Comparison of ENCODE assay signal across 23 cellular contexts in the genomic region with DNA sequence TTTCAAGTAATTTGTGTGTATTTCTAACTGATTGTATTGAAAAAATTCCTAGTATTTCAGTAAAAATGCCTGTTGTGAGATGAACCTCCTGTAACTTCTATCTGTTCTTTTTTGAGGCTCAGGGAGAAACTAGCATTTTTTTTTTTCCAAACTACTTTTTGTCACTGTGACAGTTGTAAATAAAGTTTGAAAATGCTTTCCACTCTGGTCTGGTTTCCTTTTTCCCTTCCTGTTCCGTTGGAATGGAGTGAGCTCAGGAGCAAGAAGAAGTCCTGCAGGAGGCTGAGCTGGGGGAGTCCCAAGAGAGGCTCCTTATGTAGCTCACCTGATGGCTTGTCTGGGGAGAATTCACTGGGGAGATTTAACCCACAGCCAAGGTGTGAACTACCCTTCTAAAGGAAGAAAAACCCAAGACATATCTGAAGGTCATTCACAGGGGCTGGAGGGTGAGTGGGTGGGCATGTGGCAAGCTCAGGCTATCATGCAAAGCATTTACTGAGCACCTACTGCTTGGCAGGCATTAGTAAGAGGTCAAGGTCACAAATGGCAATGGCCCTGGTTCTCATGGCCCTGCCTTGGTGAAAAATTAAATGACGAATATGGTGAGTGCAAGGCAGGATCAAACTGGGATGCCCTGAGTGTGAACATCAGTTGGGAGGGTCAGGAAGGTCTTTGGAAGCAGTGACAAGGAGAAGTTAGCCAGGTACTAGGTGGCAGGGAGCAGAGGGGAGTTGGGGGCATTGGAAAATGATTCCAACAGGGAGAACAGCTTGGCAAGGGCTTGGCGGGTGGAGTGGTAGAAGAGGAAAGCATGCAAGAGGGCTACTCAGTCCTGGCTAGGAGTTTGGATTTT. TPM values are rescaled to one million over a fixed set of nuclear protein-coding genes. Genes with fewer than 3 reads are reported as not detected.
DNase-seq lines count a peak whose midpoint lies in the region; ATAC-seq, FAIRE-seq and TF ChIP-seq lines count a peak whose summit lies in the region.
"Had no signal": no experiment of that assay in that cellular context is flagged by ENCODE, and none has a peak within 500 bp of the region (broad histone marks: within the 10 kb centered on the region; RNA-seq: fewer than 3 reads in every experiment).

No MANE protein-coding gene starts in this region.

- peaks cover 27 to 65% of the 10 kb centered on the region in 2 donors for H3K36me3 Mint-ChIP-seq in activated T-cell treated with anti-CD3 and anti-CD28 coated beads, Interleukin-2, amount 50 U/mL, for 72 hours (ENCODE audit: insufficient read depth in 2 of 2)
- peaks cover 63% of the 10 kb centered on the region for H3K36me3 Mint-ChIP-seq in stimulated activated memory B cell treated with anti-CD40 and anti-IgM and Interleukin-4, amounts not matched to agents 10 μg/mL and 1 μg/mL and 100 μg/mL, for 72 hours
- peaks cover 17% of the 10 kb centered on the region; the same call in 2 of the 3 replicates for H3K36me3 Mint-ChIP-seq in GM23338 (ENCODE audit: low read depth)

- no peak overlapping the region for H3K9ac ChIP-seq in SK-N-MC (ENCODE audit: insufficient read length)

- FAIRE-seq in D721Med (lab: Jason Lieb, UNC) = no peak
- FAIRE-seq: endothelial cell of umbilical vein, small intestine had no signal

- H3K4me1 Mint-ChIP-seq in activated T-cell treated with anti-CD3 and anti-CD28 coated beads, Interleukin-2, amount 50 U/mL, for 72 hours (ENCODE audit: low read depth) = peaks cover 91% of the 10 kb centered on the region
- peaks cover 38% of the 10 kb centered on the region for H3K4me1 Mint-ChIP-seq in stimulated activated memory B cell treated with anti-CD40 and anti-IgM and Interleukin-4, amounts not matched to agents 10 μg/mL and 1 μg/mL and 100 μg/mL, for 72 hours
- peaks cover 4% of the 10 kb centered on the region; the same call in 1 of the 3 replicates for H3K4me1 Mint-ChIP-seq in GM23338

- H3F3A ChIP-seq in GM23338 (replicated peaks; ENCODE audit: low read depth) = no peaks in the 10 kb centered on the region
- H3F3A ChIP-seq in PC-9 (ENCODE audit: insufficient read depth, low read depth) = no peaks in the 10 kb centered on the region; the same call in 1 of the 2 replicates

- no peaks in the 10 kb centered on the region for H4K20me1 ChIP-seq in GM23338 (replicated peaks; ENCODE audit: insufficient read depth)
- H4K20me1 ChIP-seq in PC-9 (ENCODE audit: insufficient read depth) = no peaks in the 10 kb centered on the region

- no peaks in the 10 kb centered on the region for H3K27me3 Mint-ChIP-seq in activated T-cell treated with anti-CD3 and anti-CD28 coated beads, Interleukin-2, amount 50 U/mL, for 72 hours (ENCODE audit: low read depth)
- H3K27me3 Mint-ChIP-seq in stimulated activated memory B cell treated with anti-CD40 and anti-IgM and Interleukin-4, amounts not matched to agents 10 μg/mL and 1 μg/mL and 100 μg/mL, for 72 hours = no peaks in the 10 kb centered on the region
- no peaks in the 10 kb centered on the region for H3K27me3 Mint-ChIP-seq in GM23338 (ENCODE audit: insufficient read depth, low read depth, poor library complexity)

- H3K27me3 ChIP-seq in effector memory CD4-positive, alpha-beta T cell (replicated peaks; ENCODE audit: control insufficient read depth, insufficient read depth, low read length, poor library complexity, severe bottlenecking) = no peaks in the 10 kb centered on the region
- H3K27me3 ChIP-seq in GM23338 (ENCODE audit: insufficient read depth) = no peaks in the 10 kb centered on the region
- no peaks in the 10 kb centered on the region for H3K27me3 ChIP-seq in PC-9 (ENCODE audit: insufficient read depth, low read depth)
- H3K27me3 ChIP-seq: tibial nerve had no signal

- peaks cover 52% of the 10 kb centered on the region for H3K36me3 ChIP-seq in SK-N-MC (ENCODE audit: insufficient read depth, low read length)
- peaks cover 45% of the 10 kb centered on the region for H3K36me3 ChIP-seq in effector memory CD4-positive, alpha-beta T cell (ENCODE audit: control insufficient read depth, insufficient read depth, low read length)
- H3K36me3 ChIP-seq in GM23338 (ENCODE audit: insufficient read depth) = no peaks in the 10 kb centered on the region
- no peaks in the 10 kb centered on the region for H3K36me3 ChIP-seq in PC-9 (ENCODE audit: low read depth)
- H3K36me3 ChIP-seq: prostate gland had no signal

- no TSS peak for BruUV-seq in PC-9 (replicated peaks; lab: Mats Ljungman, UMichigan)

- H3K9me3 Mint-ChIP-seq in activated T-cell treated with anti-CD3 and anti-CD28 coated beads, Interleukin-2, amount 50 U/mL, for 72 hours = peaks cover 3 to 10% of the 10 kb centered on the region in 2 donors
- peaks cover 12% of the 10 kb centered on the region for H3K9me3 Mint-ChIP-seq in stimulated activated memory B cell treated with anti-CD40 and anti-IgM and Interleukin-4, amounts not matched to agents 10 μg/mL and 1 μg/mL and 100 μg/mL, for 72 hours
- H3K9me3 Mint-ChIP-seq in GM23338 = peaks cover 17% of the 10 kb centered on the region; the same call in 2 of the 3 replicates

- H3K27ac ChIP-seq in SK-N-MC = peak overlapping the region; percentile 48
- peak overlapping the region; percentile 1 for H3K27ac ChIP-seq in effector memory CD4-positive, alpha-beta T cell (ENCODE audit: insufficient read depth, low read length, poor library complexity, severe bottlenecking)
- no peak overlapping the region for H3K27ac ChIP-seq in GM23338 (ENCODE audit: low read depth)
- H3K27ac ChIP-seq in PC-9 = no peak overlapping the region
- H3K27ac ChIP-seq: prostate gland, RWPE1, tibial nerve had no signal

- CTCF ChIA-PET in PC-9 (lab: Charles Lee) = no interaction called here

- DNase-seq in activated T-cell treated with anti-CD3 and anti-CD28 coated beads, Interleukin-2, amount 50 U/mL, for 72 hours = no peak
- no peak for DNase-seq in activated T-cell treated with anti-CD3 and anti-CD28 coated beads for 4 hours
- no peak for DNase-seq in SK-N-MC (ENCODE audit: low read depth, low spot score)
- DNase-seq in effector memory CD4-positive, alpha-beta T cell = no peak
- DNase-seq in D721Med (ENCODE audit: insufficient read length, low spot score) = no peak
- DNase-seq in GM23338 (ENCODE audit: low spot score) = no peak
- DNase-seq in PC-9 = no peak
- DNase-seq: activated gamma-delta T cell; COR-L47; cortex of kidney; EL; H7; KG1; mesenchymal stem cell; NCI-H187 treated with DMSO at 0.1 percent for 48 hours; NCI-H345; small intestine; stimulated activated CD8-positive, alpha-beta memory T cell treated with anti-CD3 and anti-CD28 coated beads, Interleukin-4, amount 100 ng/mL, for 48 hours had no signal

- ATAC-seq in activated T-cell treated with anti-CD3 and anti-CD28 coated beads, Interleukin-2, amount 50 U/mL, for 72 hours (replicated peaks in 1 of 2) = no peak
- ATAC-seq in stimulated activated memory B cell treated with anti-CD40 and anti-IgM and Interleukin-4, amounts not matched to agents 10 μg/mL and 1 μg/mL and 100 μg/mL, for 72 hours = peak; percentile 27
- ATAC-seq in GM23338 = no peak

- intact Hi-C loops in PC-9 (cut with micrococcal nuclease; ENCODE audit: unreplicated experiment) = no loop called here

- H3K4me2 ChIP-seq in GM23338 (no peak overlapping the region), PC-9 (no peak overlapping the region)

- no peaks in the 10 kb centered on the region; the same call in 1 of the 2 replicates for H3K9me3 ChIP-seq in SK-N-MC (ENCODE audit: low read depth, low read length)
- no peaks in the 10 kb centered on the region for H3K9me3 ChIP-seq in effector memory CD4-positive, alpha-beta T cell (ENCODE audit: control insufficient read depth, low read length)
- H3K9me3 ChIP-seq in PC-9 (ENCODE audit: insufficient read depth, low read depth) = peaks cover 4% of the 10 kb centered on the region
- H3K9me3 ChIP-seq: prostate gland had no signal

- POLR2A ChIA-PET in PC-9 (lab: Charles Lee; ENCODE audit: unreplicated experiment) = no interaction called here

- no peaks in the 10 kb centered on the region for H3K79me2 ChIP-seq in GM23338 (replicated peaks; ENCODE audit: insufficient read depth)
- no peaks in the 10 kb centered on the region for H3K79me2 ChIP-seq in PC-9 (ENCODE audit: low read depth)

- peak overlapping the region in 1 of 2 donors; percentile 3 for H3K4me3 Mint-ChIP-seq in activated T-cell treated with anti-CD3 and anti-CD28 coated beads, Interleukin-2, amount 50 U/mL, for 72 hours
- H3K4me3 Mint-ChIP-seq in stimulated activated memory B cell treated with anti-CD40 and anti-IgM and Interleukin-4, amounts not matched to agents 10 μg/mL and 1 μg/mL and 100 μg/mL, for 72 hours = no peak overlapping the region
- H3K4me3 Mint-ChIP-seq in GM23338 = no peak overlapping the region

- no peak overlapping the region for H3K4me3 ChIP-seq in SK-N-MC
- no peak overlapping the region for H3K4me3 ChIP-seq in effector memory CD4-positive, alpha-beta T cell (ENCODE audit: insufficient read depth, low read depth, low read length, poor library complexity, severe bottlenecking)
- H3K4me3 ChIP-seq in GM23338 = no peak overlapping the region
- no peak overlapping the region for H3K4me3 ChIP-seq in PC-9
- H3K4me3 ChIP-seq: prostate gland, tibial nerve had no signal

- H3K9me2 ChIP-seq in GM23338 (ENCODE audit: insufficient read depth) = no peaks in the 10 kb centered on the region
- no peaks in the 10 kb centered on the region for H3K9me2 ChIP-seq in PC-9 (ENCODE audit: insufficient read depth)

- H3K4me1 ChIP-seq in effector memory CD4-positive, alpha-beta T cell (ENCODE audit: control insufficient read depth, insufficient read depth, low read length, poor library complexity, severe bottlenecking) = peaks cover 48% of the 10 kb centered on the region
- H3K4me1 ChIP-seq in GM23338 (ENCODE audit: insufficient read depth) = no peaks in the 10 kb centered on the region
- no peaks in the 10 kb centered on the region for H3K4me1 ChIP-seq in PC-9 (replicated peaks; ENCODE audit: insufficient read depth)
- H3K4me1 ChIP-seq: prostate gland, tibial nerve had no signal

- H2AFZ ChIP-seq in GM23338 (no peak overlapping the region), PC-9 (no peak overlapping the region)

- peak overlapping the region; percentile 39 for H3K27ac Mint-ChIP-seq in activated T-cell treated with anti-CD3 and anti-CD28 coated beads, Interleukin-2, amount 50 U/mL, for 72 hours
- peak overlapping the region; percentile 58 for H3K27ac Mint-ChIP-seq in stimulated activated memory B cell treated with anti-CD40 and anti-IgM and Interleukin-4, amounts not matched to agents 10 μg/mL and 1 μg/mL and 100 μg/mL, for 72 hours
- no peak overlapping the region for H3K27ac Mint-ChIP-seq in GM23338

- no peak for TF ChIP-seq CTCF in D721Med (IDR thresholded peaks at IDR 0.05; ENCODE audit: insufficient read depth, missing control alignments)
- no peak for TF ChIP-seq CTCF in GM23338 (conservative IDR thresholded peaks at IDR 0.05; ENCODE audit: low read depth in 2 of 2)
- no peak for TF ChIP-seq CTCF in PC-9 (conservative IDR thresholded peaks at IDR 0.05)

RNA-seq across cellular contexts. Expression of a gene that starts 28.7 kb away (rescaled TPM):
- total RNA-seq in activated T-cell treated with anti-CD3 and anti-CD28 coated beads, Interleukin-2, amount 50 U/mL, for 72 hours = 100 to 1,000 TPM; 129 to 133 TPM
- 21.0 and 30.3 TPM in 2 replicates for total RNA-seq in GM23338 (2014; rRNA removed; shearing (Covaris generic))
- polyA plus RNA-seq in GM23338 (2016; fragmentation: Nextera tagmentation; extraction: Ambion mirVana) = 17.5 and 21.1 TPM in 2 replicates
- total RNA-seq in PC-9 (2021) = 30.6 and 34.4 TPM in 2 replicates

Comparison
In these comparisons a context has a peak if more than half of its experiments do, and no peak if none do; other contexts are left out.
1. H3K27ac ChIP-seq: peak in SK-N-MC (single experiment) and effector memory CD4-positive, alpha-beta T cell (single experiment); none in GM23338 (single experiment) and PC-9 (single experiment).